ENCODE assay signal across 1 cellular context in genomic region chr4:84336964-84337705, GRCh38.
TF ChIP-seq lines count a peak whose summit lies in the region.

No MANE protein-coding gene starts in this region.

TF ChIP-seq in WTC11, 78 proteins besides CTCF, POLR2A, EP300 and RAD21 (continued from another document):
- TF ChIP-seq, protein P1, sequence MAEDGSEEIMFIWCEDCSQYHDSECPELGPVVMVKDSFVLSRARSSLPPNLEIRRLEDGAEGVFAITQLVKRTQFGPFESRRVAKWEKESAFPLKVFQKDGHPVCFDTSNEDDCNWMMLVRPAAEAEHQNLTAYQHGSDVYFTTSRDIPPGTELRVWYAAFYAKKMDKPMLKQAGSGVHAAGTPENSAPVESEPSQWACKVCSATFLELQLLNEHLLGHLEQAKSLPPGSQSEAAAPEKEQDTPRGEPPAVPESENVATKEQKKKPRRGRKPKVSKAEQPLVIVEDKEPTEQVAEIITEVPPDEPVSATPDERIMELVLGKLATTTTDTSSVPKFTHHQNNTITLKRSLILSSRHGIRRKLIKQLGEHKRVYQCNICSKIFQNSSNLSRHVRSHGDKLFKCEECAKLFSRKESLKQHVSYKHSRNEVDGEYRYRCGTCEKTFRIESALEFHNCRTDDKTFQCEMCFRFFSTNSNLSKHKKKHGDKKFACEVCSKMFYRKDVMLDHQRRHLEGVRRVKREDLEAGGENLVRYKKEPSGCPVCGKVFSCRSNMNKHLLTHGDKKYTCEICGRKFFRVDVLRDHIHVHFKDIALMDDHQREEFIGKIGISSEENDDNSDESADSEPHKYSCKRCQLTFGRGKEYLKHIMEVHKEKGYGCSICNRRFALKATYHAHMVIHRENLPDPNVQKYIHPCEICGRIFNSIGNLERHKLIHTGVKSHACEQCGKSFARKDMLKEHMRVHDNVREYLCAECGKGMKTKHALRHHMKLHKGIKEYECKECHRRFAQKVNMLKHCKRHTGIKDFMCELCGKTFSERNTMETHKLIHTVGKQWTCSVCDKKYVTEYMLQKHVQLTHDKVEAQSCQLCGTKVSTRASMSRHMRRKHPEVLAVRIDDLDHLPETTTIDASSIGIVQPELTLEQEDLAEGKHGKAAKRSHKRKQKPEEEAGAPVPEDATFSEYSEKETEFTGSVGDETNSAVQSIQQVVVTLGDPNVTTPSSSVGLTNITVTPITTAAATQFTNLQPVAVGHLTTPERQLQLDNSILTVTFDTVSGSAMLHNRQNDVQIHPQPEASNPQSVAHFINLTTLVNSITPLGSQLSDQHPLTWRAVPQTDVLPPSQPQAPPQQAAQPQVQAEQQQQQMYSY (CRISPR knock-in tag; IDR thresholded peaks at IDR 0.05) = no peak
- no peak for TF ChIP-seq SMAD3 (CRISPR knock-in tag; IDR thresholded peaks at IDR 0.05; ENCODE audit: borderline replicate concordance)
- TF ChIP-seq FOXP4 (CRISPR knock-in tag; IDR thresholded peaks at IDR 0.05) = peak; percentile 76; the same call in 1 of the 2 replicates
- TF ChIP-seq PREB (CRISPR knock-in tag; IDR thresholded peaks at IDR 0.05; ENCODE audit: borderline replicate concordance) = no peak
- 0 out of 2 replicates have a peak, but pooled peaks have one; percentile 18 for TF ChIP-seq JAZF1 (CRISPR knock-in tag; IDR thresholded peaks at IDR 0.05)
- TF ChIP-seq NFE2L1 (CRISPR knock-in tag; IDR thresholded peaks at IDR 0.05) = no peak
- TF ChIP-seq ZBTB21 (CRISPR knock-in tag; IDR thresholded peaks at IDR 0.05; ENCODE audit: borderline replicate concordance) = no peak
- no peak for TF ChIP-seq MLX (CRISPR knock-in tag; IDR thresholded peaks at IDR 0.05)
- no peak for TF ChIP-seq SP1 (CRISPR knock-in tag; conservative IDR thresholded peaks at IDR 0.05)
- TF ChIP-seq NR1H2 (CRISPR knock-in tag; IDR thresholded peaks at IDR 0.05) = no peak
- TF ChIP-seq ZNF219 (CRISPR knock-in tag; IDR thresholded peaks at IDR 0.05; ENCODE audit: borderline replicate concordance) = no peak
- TF ChIP-seq, protein P2, sequence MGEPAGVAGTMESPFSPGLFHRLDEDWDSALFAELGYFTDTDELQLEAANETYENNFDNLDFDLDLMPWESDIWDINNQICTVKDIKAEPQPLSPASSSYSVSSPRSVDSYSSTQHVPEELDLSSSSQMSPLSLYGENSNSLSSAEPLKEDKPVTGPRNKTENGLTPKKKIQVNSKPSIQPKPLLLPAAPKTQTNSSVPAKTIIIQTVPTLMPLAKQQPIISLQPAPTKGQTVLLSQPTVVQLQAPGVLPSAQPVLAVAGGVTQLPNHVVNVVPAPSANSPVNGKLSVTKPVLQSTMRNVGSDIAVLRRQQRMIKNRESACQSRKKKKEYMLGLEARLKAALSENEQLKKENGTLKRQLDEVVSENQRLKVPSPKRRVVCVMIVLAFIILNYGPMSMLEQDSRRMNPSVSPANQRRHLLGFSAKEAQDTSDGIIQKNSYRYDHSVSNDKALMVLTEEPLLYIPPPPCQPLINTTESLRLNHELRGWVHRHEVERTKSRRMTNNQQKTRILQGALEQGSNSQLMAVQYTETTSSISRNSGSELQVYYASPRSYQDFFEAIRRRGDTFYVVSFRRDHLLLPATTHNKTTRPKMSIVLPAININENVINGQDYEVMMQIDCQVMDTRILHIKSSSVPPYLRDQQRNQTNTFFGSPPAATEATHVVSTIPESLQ (CRISPR knock-in tag; IDR thresholded peaks at IDR 0.05) = no peak
- TF ChIP-seq TEAD1 (CRISPR knock-in tag; IDR thresholded peaks at IDR 0.05) = 0 out of 2 replicates have a peak, but pooled peaks have one; percentile 27
